1 cellular context compared by ENCODE assay signal in the genomic region with DNA sequence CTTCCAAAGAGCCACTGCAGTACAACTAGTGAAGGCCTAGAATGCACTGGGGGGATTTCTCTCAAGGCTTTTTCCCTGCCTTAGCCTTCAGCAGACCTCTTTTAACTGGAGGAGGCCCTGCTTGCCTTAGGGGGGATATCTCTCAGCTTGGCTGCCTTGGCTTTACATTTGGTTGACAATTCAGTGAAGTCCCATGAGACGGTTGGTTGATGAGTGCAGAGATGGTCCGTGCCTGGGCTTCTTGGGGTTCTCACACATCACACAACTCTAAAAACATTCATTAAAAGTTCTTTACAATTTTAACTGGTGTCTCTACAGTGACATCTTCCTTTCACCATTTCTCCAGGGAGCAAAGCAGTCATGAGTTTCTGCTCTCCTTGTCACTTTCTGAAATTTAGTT.
TF ChIP-seq lines count a peak whose summit lies in the region.

No MANE protein-coding gene starts in this region.

TF ChIP-seq in SK-N-SH, 30 proteins besides CTCF, POLR2A, EP300 and RAD21:
- TF ChIP-seq FOXJ3 (CRISPR knock-in tag; IDR thresholded peaks at IDR 0.05) (no peak), NFIC (IDR thresholded peaks at IDR 0.05; ENCODE audit: borderline replicate concordance) (no peak), SMC3 (IDR thresholded peaks at IDR 0.05; ENCODE audit: low read depth, low read length) (no peak), MAX (IDR thresholded peaks at IDR 0.05; ENCODE audit: low read depth) (no peak), MXI1 (IDR thresholded peaks at IDR 0.05; ENCODE audit: low read depth, low read length) (no peak), USF1 (IDR thresholded peaks at IDR 0.05; ENCODE audit: borderline replicate concordance, low read depth) (no peak), CHD2 (IDR thresholded peaks at IDR 0.05; ENCODE audit: low read length, partially characterized antibody) (no peak), FOSL2 (IDR thresholded peaks at IDR 0.05; ENCODE audit: borderline replicate concordance, low read depth) (no peak), REST (IDR thresholded peaks at IDR 0.05; ENCODE audit: low read depth, low read length) (no peak), GABPA (IDR thresholded peaks at IDR 0.05; ENCODE audit: low read depth) (no peak), GATA2 (CRISPR knock-in tag; IDR thresholded peaks at IDR 0.05) (no peak), ELF1 (IDR thresholded peaks at IDR 0.05) (no peak), TAF1 (IDR thresholded peaks at IDR 0.05; ENCODE audit: borderline replicate concordance, low read depth, low read length) (no peak), POLR2AphosphoS5 (IDR thresholded peaks at IDR 0.05; ENCODE audit: low read depth, low read length) (no peak), MEF2A (IDR thresholded peaks at IDR 0.05; ENCODE audit: borderline replicate concordance, low read depth) (no peak), FOXM1 (IDR thresholded peaks at IDR 0.05; ENCODE audit: low read depth) (no peak), EZH2phosphoT487 (IDR thresholded peaks at IDR 0.05; ENCODE audit: borderline replicate concordance, low read depth) (no peak)
- TF ChIP-seq, protein P1, sequence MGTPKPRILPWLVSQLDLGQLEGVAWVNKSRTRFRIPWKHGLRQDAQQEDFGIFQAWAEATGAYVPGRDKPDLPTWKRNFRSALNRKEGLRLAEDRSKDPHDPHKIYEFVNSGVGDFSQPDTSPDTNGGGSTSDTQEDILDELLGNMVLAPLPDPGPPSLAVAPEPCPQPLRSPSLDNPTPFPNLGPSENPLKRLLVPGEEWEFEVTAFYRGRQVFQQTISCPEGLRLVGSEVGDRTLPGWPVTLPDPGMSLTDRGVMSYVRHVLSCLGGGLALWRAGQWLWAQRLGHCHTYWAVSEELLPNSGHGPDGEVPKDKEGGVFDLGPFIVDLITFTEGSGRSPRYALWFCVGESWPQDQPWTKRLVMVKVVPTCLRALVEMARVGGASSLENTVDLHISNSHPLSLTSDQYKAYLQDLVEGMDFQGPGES (IDR thresholded peaks at IDR 0.05; ENCODE audit: low read depth, low read length) = no peak
